Comparison of ENCODE assay signal across 8 cellular contexts in the genomic region with DNA sequence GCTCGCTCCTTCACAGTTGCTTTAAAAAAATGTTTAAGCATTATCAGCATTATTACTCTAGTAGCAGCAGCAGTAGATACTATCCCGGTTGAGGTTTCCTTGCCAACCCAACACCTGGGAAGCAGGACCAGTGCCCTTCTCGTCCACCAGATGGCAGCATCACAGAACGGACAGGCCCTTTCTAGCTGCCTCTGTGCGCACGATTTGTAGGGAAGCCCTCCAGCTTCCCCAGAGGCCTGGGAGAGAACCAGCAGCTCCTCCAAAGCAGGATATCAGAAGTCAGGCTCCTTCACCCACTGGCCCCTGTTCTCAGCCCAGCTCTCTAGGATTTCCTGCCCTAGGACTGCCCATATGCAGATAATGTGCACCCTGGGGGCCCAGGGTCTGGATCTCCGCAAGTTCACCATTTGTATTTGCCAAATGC. TPM values are rescaled to one million over a fixed set of nuclear protein-coding genes. Genes with fewer than 3 reads are reported as not detected.
DNase-seq lines count a peak whose midpoint lies in the region; ATAC-seq and TF ChIP-seq lines count a peak whose summit lies in the region.

No MANE protein-coding gene starts in this region.

- H3K4me1 ChIP-seq in CD8-positive, alpha-beta memory T cell (ENCODE audit: insufficient read depth, low read length) = peaks cover 4% of the 10 kb centered on the region
- H3K4me1 ChIP-seq in mucosa of descending colon (ENCODE audit: low read depth) = no peaks in the 10 kb centered on the region

- no peak overlapping the region for H3K4me3 ChIP-seq in CD8-positive, alpha-beta memory T cell (ENCODE audit: low read length)
- H3K4me3 ChIP-seq in mucosa of descending colon = no peak overlapping the region

- POLR2A ChIA-PET in CD8-positive, alpha-beta memory T cell (lab: Charles Lee) = no interaction called here

- no peaks in the 10 kb centered on the region for H3K36me3 ChIP-seq in CD8-positive, alpha-beta memory T cell (ENCODE audit: insufficient read depth, low read length)
- no peaks in the 10 kb centered on the region for H3K36me3 ChIP-seq in mucosa of descending colon (ENCODE audit: low read depth)

- H3K4me1 Mint-ChIP-seq in CD8-positive, alpha-beta memory T cell = no peaks in the 10 kb centered on the region
- H3K4me1 Mint-ChIP-seq in activated CD8-positive, alpha-beta memory T cell treated with anti-CD3 and anti-CD28 coated beads, Interleukin-2, amount 10 ng/mL, durations not matched to agents 7 days and 5 days = peaks cover 4% of the 10 kb centered on the region

- intact Hi-C loops in mucosa of descending colon (cut with DNase I, micrococcal nuclease) = loop anchor here in 1 of 2 donors (10.0 kb wide), 2 partner anchors 177 to 507 kb away; a partner anchor contains a TSS

- H3K9me3 ChIP-seq in CD8-positive, alpha-beta memory T cell (ENCODE audit: low read length) = no peaks in the 10 kb centered on the region
- H3K9me3 ChIP-seq in mucosa of descending colon = no peaks in the 10 kb centered on the region

- TF ChIP-seq CTCF in mucosa of descending colon (IDR thresholded peaks at IDR 0.05) = peak; percentile 77

- peaks cover 12 to 25% of the 10 kb centered on the region in 2 donors for H3K27me3 Mint-ChIP-seq in CD8-positive, alpha-beta memory T cell
- peaks cover 40% of the 10 kb centered on the region for H3K27me3 Mint-ChIP-seq in activated CD8-positive, alpha-beta memory T cell treated with anti-CD3 and anti-CD28 coated beads, Interleukin-2, amount 10 ng/mL, durations not matched to agents 7 days and 5 days

- peak; percentile 17 to 67 (median 37) for DNase-seq in CD8-positive, alpha-beta memory T cell
- DNase-seq in HT1080 (ENCODE audit: low read depth) (peak; percentile 82), NOMO-1 treated with DMSO at 0.1 percent for 48 hours (lab: John Stamatoyannopoulos, UW; ENCODE audit: unreplicated experiment) (peak; percentile 78), epidermal melanocyte (ENCODE audit: insufficient read length, low spot score) (peak; percentile 77), mucosa of descending colon (peak in 2 of 3 donors; percentile 80 to 84)
- DNase-seq in activated CD8-positive, alpha-beta memory T cell treated with anti-CD3 and anti-CD28 coated beads, Interleukin-2, amount 10 ng/mL, durations not matched to agents 7 days and 5 days = peak; percentile 74
- DNase-seq in stimulated activated CD8-positive, alpha-beta memory T cell treated with anti-CD3 and anti-CD28 coated beads, Interleukin-4, amount 100 ng/mL, for 24 hours (ENCODE audit: low read depth) = peak; percentile 31

- H3K27ac Mint-ChIP-seq in CD8-positive, alpha-beta memory T cell = no peak overlapping the region
- H3K27ac Mint-ChIP-seq in activated CD8-positive, alpha-beta memory T cell treated with anti-CD3 and anti-CD28 coated beads, Interleukin-2, amount 10 ng/mL, durations not matched to agents 7 days and 5 days = no peak overlapping the region

- ATAC-seq in GM19463 (IDR thresholded peaks at IDR 0.05; ENCODE audit: unreplicated experiment) (peak; percentile 73), mucosa of descending colon (peak; percentile 93)
- ATAC-seq in activated CD8-positive, alpha-beta memory T cell treated with anti-CD3 and anti-CD28 coated beads, Interleukin-2, amount 10 ng/mL, durations not matched to agents 7 days and 5 days = peak; percentile 82

- H3K36me3 Mint-ChIP-seq in CD8-positive, alpha-beta memory T cell = no peaks in the 10 kb centered on the region
- H3K36me3 Mint-ChIP-seq in activated CD8-positive, alpha-beta memory T cell treated with anti-CD3 and anti-CD28 coated beads, Interleukin-2, amount 10 ng/mL, durations not matched to agents 7 days and 5 days = no peaks in the 10 kb centered on the region

- peaks cover 0 to 3% (median 0%) of the 10 kb centered on the region in 5 donors for H3K9me3 Mint-ChIP-seq in CD8-positive, alpha-beta memory T cell
- no peaks in the 10 kb centered on the region for H3K9me3 Mint-ChIP-seq in activated CD8-positive, alpha-beta memory T cell treated with anti-CD3 and anti-CD28 coated beads, Interleukin-2, amount 10 ng/mL, durations not matched to agents 7 days and 5 days (ENCODE audit: low read depth)

- CTCF ChIA-PET in CD8-positive, alpha-beta memory T cell (lab: Charles Lee) = interaction anchor here (0.6 to 6.0 kb wide), 16 partner anchors 10 to 954 kb away, joined by 3 to 46 read pairs (median 4); a partner anchor contains a TSS
- CTCF ChIA-PET in activated CD8-positive, alpha-beta memory T cell treated with anti-CD3 and anti-CD28 coated beads, Interleukin-2, amount 10 ng/mL, durations not matched to agents 7 days and 5 days (lab: Charles Lee) = interaction anchor here (0.6 to 3.7 kb wide), 27 partner anchors 9 to 506 kb away, joined by 3 to 19 read pairs (median 5); a partner anchor contains a TSS

- H3K4me3 Mint-ChIP-seq in CD8-positive, alpha-beta memory T cell = no peak overlapping the region
- no peak overlapping the region for H3K4me3 Mint-ChIP-seq in activated CD8-positive, alpha-beta memory T cell treated with anti-CD3 and anti-CD28 coated beads, Interleukin-2, amount 10 ng/mL, durations not matched to agents 7 days and 5 days

- no peak overlapping the region for H3K27ac ChIP-seq in CD8-positive, alpha-beta memory T cell (ENCODE audit: low read depth, low read length)

- peaks cover 4% of the 10 kb centered on the region for H3K27me3 ChIP-seq in CD8-positive, alpha-beta memory T cell (ENCODE audit: insufficient read depth, low read length, poor library complexity, severe bottlenecking)

RNA-seq across cellular contexts. Expression of a gene that starts 16.8 kb away (rescaled TPM):
- under 1 TPM; 0.07 TPM for total RNA-seq in CD8-positive, alpha-beta memory T cell
- not detected for polyA plus RNA-seq in CD8-positive, alpha-beta memory T cell
- total RNA-seq in HT1080 (2014; rRNA removed; shearing (Covaris generic)) = 0.02 and 0.40 TPM in 2 replicates
- polyA plus RNA-seq in HT1080 (2015; cell fraction: cytosol; rRNA removed) = 0.06 and 0.07 TPM in 2 replicates
- polyA plus RNA-seq in HT1080 (2015; cell fraction: nucleus; rRNA removed) = 1.3 and 3.3 TPM in 2 replicates
- under 1 TPM; 0.23 to 0.26 TPM for total RNA-seq in activated CD8-positive, alpha-beta memory T cell treated with anti-CD3 and anti-CD28 coated beads, Interleukin-2, amount 10 ng/mL, durations not matched to agents 7 days and 5 days
- total RNA-seq in mucosa of descending colon = 10 to 100 TPM in 1 of 3 donors, 1 to 10 TPM in 1, under 1 TPM in 1; 0.70 to 15.1 (median 1.0) TPM

Comparison
In these comparisons a context has a peak if more than half of its experiments do, and no peak if none do; other contexts are left out.
1. DNase-seq: peak in every context shown above with its lines; median percentile 82 in HT1080; 82 in mucosa of descending colon; 78 in NOMO-1 treated with DMSO at 0.1 percent for 48 hours; 77 in epidermal melanocyte; 74 in activated CD8-positive, alpha-beta memory T cell treated with anti-CD3 and anti-CD28 coated beads, Interleukin-2, amount 10 ng/mL, durations not matched to agents 7 days and 5 days; 37 in CD8-positive, alpha-beta memory T cell; 31 in stimulated activated CD8-positive, alpha-beta memory T cell treated with anti-CD3 and anti-CD28 coated beads, Interleukin-4, amount 100 ng/mL, for 24 hours.